In genomic region chr19:41356984-41357739, GRCh38 we compare ENCODE assay signal across 1 cellular context.
TF ChIP-seq lines count a peak whose summit lies in the region.

No MANE protein-coding gene starts in this region.

TF ChIP-seq in WTC11, 78 proteins besides CTCF, POLR2A, EP300 and RAD21 (continued from another document):
- no peak for TF ChIP-seq AFF4 (CRISPR knock-in tag; IDR thresholded peaks at IDR 0.05; ENCODE audit: borderline replicate concordance)
- no peak for TF ChIP-seq HMGA2 (CRISPR knock-in tag; IDR thresholded peaks at IDR 0.05)
- TF ChIP-seq, protein P1, sequence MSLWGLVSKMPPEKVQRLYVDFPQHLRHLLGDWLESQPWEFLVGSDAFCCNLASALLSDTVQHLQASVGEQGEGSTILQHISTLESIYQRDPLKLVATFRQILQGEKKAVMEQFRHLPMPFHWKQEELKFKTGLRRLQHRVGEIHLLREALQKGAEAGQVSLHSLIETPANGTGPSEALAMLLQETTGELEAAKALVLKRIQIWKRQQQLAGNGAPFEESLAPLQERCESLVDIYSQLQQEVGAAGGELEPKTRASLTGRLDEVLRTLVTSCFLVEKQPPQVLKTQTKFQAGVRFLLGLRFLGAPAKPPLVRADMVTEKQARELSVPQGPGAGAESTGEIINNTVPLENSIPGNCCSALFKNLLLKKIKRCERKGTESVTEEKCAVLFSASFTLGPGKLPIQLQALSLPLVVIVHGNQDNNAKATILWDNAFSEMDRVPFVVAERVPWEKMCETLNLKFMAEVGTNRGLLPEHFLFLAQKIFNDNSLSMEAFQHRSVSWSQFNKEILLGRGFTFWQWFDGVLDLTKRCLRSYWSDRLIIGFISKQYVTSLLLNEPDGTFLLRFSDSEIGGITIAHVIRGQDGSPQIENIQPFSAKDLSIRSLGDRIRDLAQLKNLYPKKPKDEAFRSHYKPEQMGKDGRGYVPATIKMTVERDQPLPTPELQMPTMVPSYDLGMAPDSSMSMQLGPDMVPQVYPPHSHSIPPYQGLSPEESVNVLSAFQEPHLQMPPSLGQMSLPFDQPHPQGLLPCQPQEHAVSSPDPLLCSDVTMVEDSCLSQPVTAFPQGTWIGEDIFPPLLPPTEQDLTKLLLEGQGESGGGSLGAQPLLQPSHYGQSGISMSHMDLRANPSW (CRISPR knock-in tag; conservative IDR thresholded peaks at IDR 0.05; ENCODE audit: low read depth) = no peak
- no peak for TF ChIP-seq ATF2 (CRISPR knock-in tag; IDR thresholded peaks at IDR 0.05; ENCODE audit: borderline replicate concordance, low read depth)
- no peak for TF ChIP-seq TCF7 (CRISPR knock-in tag; IDR thresholded peaks at IDR 0.05; ENCODE audit: low read depth)
- no peak for TF ChIP-seq SOX15 (CRISPR knock-in tag; IDR thresholded peaks at IDR 0.05)
- no peak for TF ChIP-seq ZNF232 (CRISPR knock-in tag; IDR thresholded peaks at IDR 0.05)
- no peak for TF ChIP-seq JAZF1 (CRISPR knock-in tag; IDR thresholded peaks at IDR 0.05)
- no peak for TF ChIP-seq ZSCAN18 (CRISPR knock-in tag; IDR thresholded peaks at IDR 0.05)
